22 cellular contexts compared by ENCODE assay signal in the genomic region with DNA sequence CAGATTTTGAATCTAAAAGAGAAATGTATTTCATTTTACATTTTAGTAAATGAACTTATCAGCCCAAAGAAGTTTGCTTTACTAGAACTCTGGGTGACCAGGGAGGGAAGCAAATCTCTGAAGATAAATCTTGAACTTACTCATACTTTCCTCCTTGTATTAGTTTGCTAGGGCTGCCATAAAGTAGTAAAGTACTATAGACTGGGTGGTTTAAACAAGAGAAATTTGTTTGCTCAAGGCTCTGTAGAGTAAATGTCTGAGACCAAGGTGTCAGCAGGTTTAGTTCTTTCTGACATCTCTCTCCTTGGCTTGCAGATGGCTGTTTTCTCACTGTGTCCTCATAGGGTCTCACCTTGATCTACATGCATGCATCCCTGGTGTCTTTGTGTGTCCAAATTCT.
DNase-seq lines count a peak whose midpoint lies in the region; ATAC-seq and TF ChIP-seq lines count a peak whose summit lies in the region.
"Had no signal": no experiment of that assay in that cellular context is flagged by ENCODE, and none has a peak within 500 bp of the region (broad histone marks: within the 10 kb centered on the region; RNA-seq: fewer than 3 reads in every experiment).

No MANE protein-coding gene starts in this region.

- no peaks in the 10 kb centered on the region for H3K36me3 Mint-ChIP-seq in nephron progenitor cell (ENCODE audit: low read depth)
- H3K36me3 Mint-ChIP-seq in activated CD8-positive, alpha-beta T cell treated with anti-CD3 and anti-CD28 coated beads, Interleukin-2, amount 10 ng/mL, durations not matched to agents 7 days and 5 days (ENCODE audit: low read depth) = no peaks in the 10 kb centered on the region
- H3K36me3 Mint-ChIP-seq: IgD-negative memory B cell had no signal

- CTCF ChIA-PET in activated CD8-positive, alpha-beta T cell treated with anti-CD3 and anti-CD28 coated beads, Interleukin-2, amount 10 ng/mL, durations not matched to agents 7 days and 5 days (lab: Charles Lee) = no interaction called here

- no peak for TF ChIP-seq CTCF in gastroesophageal sphincter (IDR thresholded peaks at IDR 0.05)
- TF ChIP-seq CTCF in nephron progenitor cell (IDR thresholded peaks at IDR 0.05) = no peak
- TF ChIP-seq CTCF in sigmoid colon (IDR thresholded peaks at IDR 0.05) = no peak

- H3K36me3 ChIP-seq in gastroesophageal sphincter (no peaks in the 10 kb centered on the region), sigmoid colon (no peaks in the 10 kb centered on the region)

- peaks cover 6% of the 10 kb centered on the region for H3K27me3 Mint-ChIP-seq in nephron progenitor cell (ENCODE audit: low read depth, poor library complexity)
- H3K27me3 Mint-ChIP-seq in activated CD8-positive, alpha-beta T cell treated with anti-CD3 and anti-CD28 coated beads, Interleukin-2, amount 10 ng/mL, durations not matched to agents 7 days and 5 days (ENCODE audit: low read depth) = peaks cover 14% of the 10 kb centered on the region

- DNase-seq in G401 (ENCODE audit: low spot score) = peak; percentile 44
- DNase-seq in nephron progenitor cell = no peak
- no peak for DNase-seq in sigmoid colon
- DNase-seq in activated CD8-positive, alpha-beta T cell treated with anti-CD3 and anti-CD28 coated beads, Interleukin-2, amount 10 ng/mL, durations not matched to agents 7 days and 5 days = no peak
- no peak for DNase-seq in putamen (ENCODE audit: low spot score)
- no peak for DNase-seq in DMS153 treated with DMSO at 0.1 percent for 48 hours (lab: John Stamatoyannopoulos, UW; ENCODE audit: unreplicated experiment)
- DNase-seq: AML-193; Caco-2; CD4-positive, alpha-beta T cell; DMS79; GF-D8; GM23248; H7; HFFc6 had no signal

- TF ChIP-seq POLR2A in gastroesophageal sphincter (IDR thresholded peaks at IDR 0.05) = no peak
- no peak for TF ChIP-seq POLR2A in sigmoid colon (IDR thresholded peaks at IDR 0.05)

- POLR2A ChIA-PET in activated CD8-positive, alpha-beta T cell treated with anti-CD3 and anti-CD28 coated beads, Interleukin-2, amount 10 ng/mL, durations not matched to agents 7 days and 5 days (lab: Charles Lee) = no interaction called here

- no peak for ATAC-seq in gastroesophageal sphincter
- no peak for ATAC-seq in activated CD8-positive, alpha-beta T cell treated with anti-CD3 and anti-CD28 coated beads, Interleukin-2, amount 10 ng/mL, durations not matched to agents 7 days and 5 days
- ATAC-seq: A549, GM12878, HCT116, HepG2 had no signal

- H3K9me3 ChIP-seq in gastroesophageal sphincter (no peaks in the 10 kb centered on the region), sigmoid colon (no peaks in the 10 kb centered on the region)
- H3K9me3 ChIP-seq: A549, Caco-2 had no signal

- H3K4me3 ChIP-seq in gastroesophageal sphincter = peak overlapping the region; percentile 60 to 70
- peak overlapping the region in 3 of 4 donors; percentile 0 to 66 (median 12) for H3K4me3 ChIP-seq in sigmoid colon
- H3K4me3 ChIP-seq: A549, GM12878, GM23248 had no signal

- H3K27ac ChIP-seq in gastroesophageal sphincter (peak overlapping the region in 1 of 4 donors; percentile 24), sigmoid colon (peak overlapping the region in 3 of 4 donors; percentile 3 to 34 (median 23))
- H3K27ac ChIP-seq: 22Rv1, A549, C4-2B, GM23248 had no signal

- peaks cover 65% of the 10 kb centered on the region for H3K4me1 Mint-ChIP-seq in nephron progenitor cell
- no peaks in the 10 kb centered on the region for H3K4me1 Mint-ChIP-seq in activated CD8-positive, alpha-beta T cell treated with anti-CD3 and anti-CD28 coated beads, Interleukin-2, amount 10 ng/mL, durations not matched to agents 7 days and 5 days (ENCODE audit: low read depth)
- H3K4me1 Mint-ChIP-seq: IgD-negative memory B cell had no signal

- intact Hi-C loops in sigmoid colon (cut with DNase I) = loop anchor here (10.0 kb wide), 1 partner anchor 230 kb away; no protein-coding TSS in a partner anchor

- in situ Hi-C loops in G401 (cut with HindIII; ENCODE audit: low sequenced_read_pairs) = no loop called here

- TF ChIP-seq EP300 in gastroesophageal sphincter (IDR thresholded peaks at IDR 0.05) (no peak), sigmoid colon (IDR thresholded peaks at IDR 0.05) (no peak)

- H3K4me1 ChIP-seq in gastroesophageal sphincter (peaks cover 0 to 48% (median 0%) of the 10 kb centered on the region in 3 donors), sigmoid colon (peaks cover 0 to 52% (median 30%) of the 10 kb centered on the region in 4 donors)
- H3K4me1 ChIP-seq: A549 had no signal

- H3K27me3 ChIP-seq in gastroesophageal sphincter = no peaks in the 10 kb centered on the region
- H3K27me3 ChIP-seq in sigmoid colon = no peaks in the 10 kb centered on the region

- H3K27ac Mint-ChIP-seq in nephron progenitor cell = no peak overlapping the region
- H3K27ac Mint-ChIP-seq in activated CD8-positive, alpha-beta T cell treated with anti-CD3 and anti-CD28 coated beads, Interleukin-2, amount 10 ng/mL, durations not matched to agents 7 days and 5 days = no peak overlapping the region
- H3K27ac Mint-ChIP-seq: CD4-positive, alpha-beta T cell; HFFc6; IgD-negative memory B cell had no signal

- H3K9me3 Mint-ChIP-seq in nephron progenitor cell = no peaks in the 10 kb centered on the region
- no peaks in the 10 kb centered on the region for H3K9me3 Mint-ChIP-seq in activated CD8-positive, alpha-beta T cell treated with anti-CD3 and anti-CD28 coated beads, Interleukin-2, amount 10 ng/mL, durations not matched to agents 7 days and 5 days (ENCODE audit: insufficient read depth)
- H3K9me3 Mint-ChIP-seq: HFFc6 had no signal

- H3K4me3 Mint-ChIP-seq in nephron progenitor cell = peak overlapping the region; percentile 29
- H3K4me3 Mint-ChIP-seq in activated CD8-positive, alpha-beta T cell treated with anti-CD3 and anti-CD28 coated beads, Interleukin-2, amount 10 ng/mL, durations not matched to agents 7 days and 5 days = no peak overlapping the region
- H3K4me3 Mint-ChIP-seq: CD4-positive, alpha-beta T cell; HFFc6; IgD-negative memory B cell had no signal
